In genomic region chr11:11416502-11416901, GRCh38 we compare ENCODE assay signal across 10 cellular contexts.
DNase-seq lines count a peak whose midpoint lies in the region; ATAC-seq and TF ChIP-seq lines count a peak whose summit lies in the region.
"Had no signal": no experiment of that assay in that cellular context is flagged by ENCODE, and none has a peak within 500 bp of the region (broad histone marks: within the 10 kb centered on the region; RNA-seq: fewer than 3 reads in every experiment).

No MANE protein-coding gene starts in this region.

- H3K4me3 ChIP-seq in right atrium auricular region (no peak overlapping the region), upper lobe of right lung (no peak overlapping the region)

- H3K4me1 ChIP-seq in right atrium auricular region (peaks cover 0 to 42% of the 10 kb centered on the region in 2 donors), upper lobe of right lung (peaks cover 16% of the 10 kb centered on the region)

- ATAC-seq in Right ventricle myocardium inferior: peak; percentile 35
- ATAC-seq in left ventricle myocardium superior: peak; percentile 30
- peak; percentile 49 for ATAC-seq in upper lobe of right lung
- no peak for ATAC-seq in GM21381 (IDR thresholded peaks at IDR 0.05; ENCODE audit: unreplicated experiment)
- no peak for ATAC-seq in GM21717 (IDR thresholded peaks at IDR 0.05; ENCODE audit: unreplicated experiment)

- no peak for DNase-seq in Right ventricle myocardium inferior (ENCODE audit: missing footprints)
- no peak for DNase-seq in right atrium auricular region (ENCODE audit: low spot score)
- peak; percentile 94 for DNase-seq in SKM-1 treated with dmso at 0.1 percent for 144 hours (lab: John Stamatoyannopoulos, UW; ENCODE audit: unreplicated experiment)
- peak; percentile 48 for DNase-seq in left ventricle myocardium superior
- no peak for DNase-seq in upper lobe of right lung
- DNase-seq in NCI-H2081 (lab: John Stamatoyannopoulos, UW): no peak
- DNase-seq: activated CD4-positive, alpha-beta T cell treated with anti-CD3 and anti-CD28 coated beads, Interleukin-2, amount 50 U/mL, for 48 hours; NCI-H526 had no signal

- intact Hi-C loops in Right ventricle myocardium inferior (cut with DNase I): no loop called here
- intact Hi-C loops in left ventricle myocardium superior (cut with micrococcal nuclease): no loop called here
- intact Hi-C loops in upper lobe of right lung (cut with DNase I): no loop called here

- H3K27ac ChIP-seq in right atrium auricular region: no peak overlapping the region
- H3K27ac ChIP-seq in upper lobe of right lung: no peak overlapping the region

- H3K36me3 ChIP-seq in right atrium auricular region (no peaks in the 10 kb centered on the region), upper lobe of right lung (no peaks in the 10 kb centered on the region)

- H3K9me3 ChIP-seq in right atrium auricular region: no peaks in the 10 kb centered on the region
- H3K9me3 ChIP-seq in upper lobe of right lung: no peaks in the 10 kb centered on the region

- TF ChIP-seq CTCF in right atrium auricular region (IDR thresholded peaks at IDR 0.05) (no peak), upper lobe of right lung (IDR thresholded peaks at IDR 0.05) (no peak)

- H3K27me3 ChIP-seq in right atrium auricular region (no peaks in the 10 kb centered on the region), upper lobe of right lung (no peaks in the 10 kb centered on the region)

Comparison
In these comparisons a context has a peak if more than half of its experiments do, and no peak if none do; other contexts are left out.
1. DNase-seq: peak in SKM-1 treated with dmso at 0.1 percent for 144 hours (single experiment) and left ventricle myocardium superior (single experiment); none in Right ventricle myocardium inferior (single experiment), right atrium auricular region (single experiment), upper lobe of right lung (single experiment) and NCI-H2081 (0 of 2).
2. ATAC-seq: peak in Right ventricle myocardium inferior (single experiment), left ventricle myocardium superior (single experiment) and upper lobe of right lung (single experiment); none in GM21381 (single experiment) and GM21717 (single experiment).